1 cellular context compared by ENCODE assay signal in genomic region chr16:30006095-30006473, GRCh38.
TF ChIP-seq lines count a peak whose summit lies in the region.

No MANE protein-coding gene starts in this region.

TF ChIP-seq in HepG2, 621 proteins besides CTCF, POLR2A, EP300 and RAD21:
- TF ChIP-seq RBFOX2 (IDR thresholded peaks at IDR 0.05; ENCODE audit: low read depth, low read length) (0 out of 2 replicates have a peak, but pooled peaks have one; percentile 12), ATAD3A (CRISPR knock-in tag; IDR thresholded peaks at IDR 0.05) (no peak), ZNF768 (CRISPR knock-in tag; IDR thresholded peaks at IDR 0.05) (0 out of 2 replicates have a peak, but pooled peaks have one; percentile 22), NR2F2 (IDR thresholded peaks at IDR 0.05; ENCODE audit: borderline replicate concordance, low read depth) (no peak), GABPB1 (CRISPR knock-in tag; IDR thresholded peaks at IDR 0.05) (peak; percentile 0; the same call in 1 of the 2 replicates), ATF6 (CRISPR knock-in tag; conservative IDR thresholded peaks at IDR 0.05) (no peak), AGO2 (optimal IDR thresholded peaks at IDR 0.05; ENCODE audit: low read depth, low read length) (peak; percentile 64)
TF ChIP-seq in HepG2: peak in this region for 4.
